ENCODE assay signal across 1 cellular context in genomic region chr19:47020132-47020805, GRCh38.
A peak's percentile ranks its signal among the peaks of the same experiment; 100 is the strongest.
TF ChIP-seq lines count a peak whose summit lies in the region.

No MANE protein-coding gene starts in this region.

TF ChIP-seq in HEK293, 187 proteins besides CTCF, POLR2A, EP300 and RAD21 (continued from another document and continues in another):
- TF ChIP-seq HIC1 (tag by site-specific recombination; IDR thresholded peaks at IDR 0.05) (no peak), ZNF473 (tag by site-specific recombination; IDR thresholded peaks at IDR 0.05) (no peak), ZNF2 (tag by site-specific recombination; IDR thresholded peaks at IDR 0.05) (no peak), ZNF248 (tag by site-specific recombination; IDR thresholded peaks at IDR 0.05) (no peak), MYNN (tag by site-specific recombination; IDR thresholded peaks at IDR 0.05; ENCODE audit: borderline replicate concordance) (no peak), ZNF433 (tag by site-specific recombination; IDR thresholded peaks at IDR 0.05; ENCODE audit: low read depth) (no peak), HOXD13 (CRISPR knock-in tag; IDR thresholded peaks at IDR 0.05; ENCODE audit: borderline replicate concordance) (no peak), TSHZ1 (tag by site-specific recombination; IDR thresholded peaks at IDR 0.05; ENCODE audit: borderline replicate concordance) (no peak), SALL2 (tag by site-specific recombination; IDR thresholded peaks at IDR 0.05; ENCODE audit: borderline replicate concordance) (no peak), ZNF580 (tag by site-specific recombination; IDR thresholded peaks at IDR 0.05) (no peak), ZNF548 (tag by site-specific recombination; IDR thresholded peaks at IDR 0.05) (no peak), ZNF311 (tag by site-specific recombination; IDR thresholded peaks at IDR 0.05; ENCODE audit: borderline replicate concordance) (no peak), PRDM10 (tag by site-specific recombination; IDR thresholded peaks at IDR 0.05) (peak; percentile 26; the same call in 1 of the 2 replicates), OVOL3 (tag by site-specific recombination; IDR thresholded peaks at IDR 0.05) (no peak), ZNF239 (tag by site-specific recombination; IDR thresholded peaks at IDR 0.05) (no peak), WT1 (tag by site-specific recombination; IDR thresholded peaks at IDR 0.05) (0 out of 2 replicates have a peak, but pooled peaks have one; percentile 11), ZBTB8A (tag by site-specific recombination; IDR thresholded peaks at IDR 0.05) (peak; percentile 50), ZNF501 (tag by site-specific recombination; IDR thresholded peaks at IDR 0.05) (0 out of 2 replicates have a peak, but pooled peaks have one; percentile 20), ZNF664 (tag by site-specific recombination; IDR thresholded peaks at IDR 0.05) (no peak), SCRT1 (tag by site-specific recombination; IDR thresholded peaks at IDR 0.05; ENCODE audit: borderline replicate concordance) (no peak), ZNF623 (tag by site-specific recombination; IDR thresholded peaks at IDR 0.05) (no peak), ZNF426 (tag by site-specific recombination; IDR thresholded peaks at IDR 0.05) (no peak), ZNF26 (tag by site-specific recombination; IDR thresholded peaks at IDR 0.05) (no peak), ZNF670 (tag by site-specific recombination; IDR thresholded peaks at IDR 0.05; ENCODE audit: low read depth) (no peak), ZNF530 (tag by site-specific recombination; IDR thresholded peaks at IDR 0.05; ENCODE audit: low read depth) (no peak), ZNF768 (tag by site-specific recombination; IDR thresholded peaks at IDR 0.05) (no peak), ZEB2 (tag by site-specific recombination; IDR thresholded peaks at IDR 0.05) (no peak), ZFP3 (tag by site-specific recombination; IDR thresholded peaks at IDR 0.05; ENCODE audit: low read depth) (no peak), SCRT2 (tag by site-specific recombination; IDR thresholded peaks at IDR 0.05) (no peak), KLF1 (tag by site-specific recombination; IDR thresholded peaks at IDR 0.05) (peak; percentile 57), PATZ1 (tag by site-specific recombination; IDR thresholded peaks at IDR 0.05) (peak; percentile 61), ZNF280C (tag by site-specific recombination; IDR thresholded peaks at IDR 0.05) (no peak), ZNF76 (tag by site-specific recombination; IDR thresholded peaks at IDR 0.05; ENCODE audit: borderline replicate concordance, low read depth) (no peak), OSR2 (tag by site-specific recombination; IDR thresholded peaks at IDR 0.05) (no peak), ZFHX2 (tag by site-specific recombination; conservative IDR thresholded peaks at IDR 0.05) (peak; percentile 11; the same call in 1 of the 2 replicates), ZNF18 (tag by site-specific recombination; IDR thresholded peaks at IDR 0.05) (no peak), SP7 (tag by site-specific recombination; IDR thresholded peaks at IDR 0.05) (no peak), TCF7L2 (IDR thresholded peaks at IDR 0.05; ENCODE audit: borderline replicate concordance, low read depth, low read length) (no peak)
